ENCODE assay signal across 14 cellular contexts in the genomic region with DNA sequence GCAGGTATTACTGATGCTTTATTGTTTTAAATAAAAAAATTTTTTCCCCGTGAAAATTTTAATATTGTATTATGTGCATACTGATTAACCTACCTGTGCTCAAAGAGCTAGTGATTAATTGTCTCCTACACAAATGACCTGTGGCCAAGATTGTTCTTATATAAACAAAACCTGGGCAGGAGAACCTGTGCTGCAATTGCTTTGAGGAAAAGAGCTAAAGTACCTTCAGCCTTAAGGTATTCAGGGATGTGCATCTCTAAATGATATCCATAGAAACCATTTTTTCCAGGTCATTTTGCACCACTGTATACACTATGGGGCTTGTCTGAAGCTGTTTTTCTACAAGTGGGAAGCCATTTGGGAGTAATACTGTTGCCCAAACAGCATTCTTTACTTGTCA. TPM values are rescaled to one million over a fixed set of nuclear protein-coding genes. Genes with fewer than 3 reads are reported as not detected.
A peak's percentile ranks its signal among the peaks of the same experiment; 100 is the strongest.
DNase-seq lines count a peak whose midpoint lies in the region; ATAC-seq and TF ChIP-seq lines count a peak whose summit lies in the region.
"Had no signal": no experiment of that assay in that cellular context is flagged by ENCODE, and none has a peak within 500 bp of the region (broad histone marks: within the 10 kb centered on the region; RNA-seq: fewer than 3 reads in every experiment).

No MANE protein-coding gene starts in this region.

- intact Hi-C loops in Calu3 (cut with micrococcal nuclease; ENCODE audit: unreplicated experiment), result no loop called here

- H3K9me3 Mint-ChIP-seq in activated CD4-positive, alpha-beta T cell treated with anti-CD3 and anti-CD28 coated beads, Interleukin-2, amount 10 ng/mL, durations not matched to agents 7 days and 5 days, result no peaks in the 10 kb centered on the region
- H3K9me3 Mint-ChIP-seq in Calu3 (ENCODE audit: low read depth, unreplicated experiment), result no peaks in the 10 kb centered on the region
- H3K9me3 Mint-ChIP-seq: activated B cell treated with CpG ODN at 0.5 μM for 24 hours had no signal

- peak overlapping the region; percentile 87 for H3K4me3 Mint-ChIP-seq in activated CD4-positive, alpha-beta T cell treated with anti-CD3 and anti-CD28 coated beads, Interleukin-2, amount 10 ng/mL, durations not matched to agents 7 days and 5 days
- H3K4me3 Mint-ChIP-seq in Calu3 (ENCODE audit: low read depth, unreplicated experiment), result no peak overlapping the region

- no peaks in the 10 kb centered on the region for H3K79me2 ChIP-seq in fibroblast of lung (ENCODE audit: control insufficient read depth, insufficient read depth, low read length)

- H3K27ac Mint-ChIP-seq in activated CD4-positive, alpha-beta T cell treated with anti-CD3 and anti-CD28 coated beads, Interleukin-2, amount 10 ng/mL, durations not matched to agents 7 days and 5 days, result no peak overlapping the region
- no peak overlapping the region for H3K27ac Mint-ChIP-seq in Calu3 (ENCODE audit: unreplicated experiment)

- H3K36me3 Mint-ChIP-seq in activated CD4-positive, alpha-beta T cell treated with anti-CD3 and anti-CD28 coated beads, Interleukin-2, amount 10 ng/mL, durations not matched to agents 7 days and 5 days (ENCODE audit: low read depth), result peaks cover under 1% of the 10 kb centered on the region
- H3K36me3 Mint-ChIP-seq in Calu3 (ENCODE audit: insufficient read depth, unreplicated experiment), result peaks cover 17% of the 10 kb centered on the region

- no peak overlapping the region for H3K9ac ChIP-seq in fibroblast of lung (ENCODE audit: insufficient read depth, low read length)
- H3K9ac ChIP-seq: KMS-11 had no signal

- POLR2A ChIA-PET in activated CD4-positive, alpha-beta T cell treated with anti-CD3 and anti-CD28 coated beads, Interleukin-2, amount 10 ng/mL, durations not matched to agents 7 days and 5 days (lab: Charles Lee), result no interaction called here

- H3K4me1 ChIP-seq in fibroblast of lung (ENCODE audit: control insufficient read depth, extremely low read depth, insufficient read depth, low read length) (no peaks in the 10 kb centered on the region), thoracic aorta (ENCODE audit: control insufficient read depth in 1 of 2, low read depth in 2 of 2) (peaks cover 16 to 48% of the 10 kb centered on the region in 2 donors)
- H3K4me1 ChIP-seq in effector memory CD4-positive, alpha-beta T cell (ENCODE audit: control insufficient read depth, insufficient read depth, low read length, poor library complexity, severe bottlenecking), result no peaks in the 10 kb centered on the region

- no peaks in the 10 kb centered on the region for H4K20me1 ChIP-seq in fibroblast of lung (ENCODE audit: control insufficient read depth, extremely low read depth, insufficient read depth, low read length)

- CTCF ChIA-PET in activated CD4-positive, alpha-beta T cell treated with anti-CD3 and anti-CD28 coated beads, Interleukin-2, amount 10 ng/mL, durations not matched to agents 7 days and 5 days (lab: Charles Lee), result interaction anchor here (2.3 kb wide), 1 partner anchor 19 kb away, joined by 8 read pairs; no protein-coding TSS in a partner anchor
- CTCF ChIA-PET in Calu3 (lab: Charles Lee), result no interaction called here

- no peaks in the 10 kb centered on the region for H3K36me3 ChIP-seq in fibroblast of lung (ENCODE audit: control insufficient read depth, insufficient read depth, low read length)
- no peaks in the 10 kb centered on the region for H3K36me3 ChIP-seq in thoracic aorta
- no peaks in the 10 kb centered on the region for H3K36me3 ChIP-seq in effector memory CD4-positive, alpha-beta T cell (ENCODE audit: control insufficient read depth, insufficient read depth, low read length)

- ATAC-seq in thoracic aorta (ENCODE audit: insufficient number of reproducible peaks, low FRiP score, low read depth) (no peak), HG03097 (IDR thresholded peaks at IDR 0.05; ENCODE audit: low FRiP score, unreplicated experiment) (no peak)

- H3K4me1 Mint-ChIP-seq in activated CD4-positive, alpha-beta T cell treated with anti-CD3 and anti-CD28 coated beads, Interleukin-2, amount 10 ng/mL, durations not matched to agents 7 days and 5 days, result peaks cover 55% of the 10 kb centered on the region
- peaks cover 26% of the 10 kb centered on the region for H3K4me1 Mint-ChIP-seq in Calu3 (ENCODE audit: low read depth, unreplicated experiment)

- H3K4me3 ChIP-seq in fibroblast of lung (replicated peaks in 1 of 4; ENCODE audit: control extremely low read depth in 1 of 4, insufficient read depth in 1 of 4, low read depth in 3 of 4, low read length in 4 of 4) (peak overlapping the region in 1 of 4 experiments; percentile 76), thoracic aorta (peak overlapping the region; percentile 89)
- H3K4me3 ChIP-seq in effector memory CD4-positive, alpha-beta T cell (ENCODE audit: insufficient read depth, low read depth, low read length, poor library complexity, severe bottlenecking), result no peak overlapping the region

- no peak for DNase-seq in activated CD4-positive, alpha-beta T cell treated with anti-CD3 and anti-CD28 coated beads, Interleukin-2, amount 10 ng/mL, durations not matched to agents 7 days and 5 days
- DNase-seq in activated CD4-positive, alpha-beta T cell treated with anti-CD3 and anti-CD28 coated beads, Interleukin-2, amount 50 U/mL, for 48 hours, result no peak
- DNase-seq in NCI-H526 treated with DMSO at 0.1 percent for 48 hours (lab: John Stamatoyannopoulos, UW) (peak; percentile 62), fibroblast of lung (ENCODE audit: low read depth in 2 of 2) (no peak), thoracic aorta (ENCODE audit: low spot score) (no peak), Calu3 (no peak)
- no peak for DNase-seq in effector memory CD4-positive, alpha-beta T cell
- DNase-seq: activated B cell treated with CpG ODN at 0.5 μM for 24 hours, cerebellar nuclear complex, NCI-H2227 treated with DMSO at 0.1 percent for 48 hours, RPMI8226, small intestine had no signal

- H2AFZ ChIP-seq in fibroblast of lung (ENCODE audit: low read length), result no peak overlapping the region

- H3K9me3 ChIP-seq in fibroblast of lung (ENCODE audit: control insufficient read depth, insufficient read depth, low read depth, low read length) (no peaks in the 10 kb centered on the region), thoracic aorta (no peaks in the 10 kb centered on the region)
- no peaks in the 10 kb centered on the region for H3K9me3 ChIP-seq in effector memory CD4-positive, alpha-beta T cell (ENCODE audit: control insufficient read depth, low read length)

- no peaks in the 10 kb centered on the region for H3K27me3 Mint-ChIP-seq in activated CD4-positive, alpha-beta T cell treated with anti-CD3 and anti-CD28 coated beads, Interleukin-2, amount 10 ng/mL, durations not matched to agents 7 days and 5 days
- no peaks in the 10 kb centered on the region for H3K27me3 Mint-ChIP-seq in Calu3 (ENCODE audit: unreplicated experiment)

- no TSS peak for BruUV-seq in Calu3 (replicated peaks; lab: Mats Ljungman, UMichigan)

- TF ChIP-seq CTCF in fibroblast of lung (conservative IDR thresholded peaks at IDR 0.05 in 1 of 2, IDR thresholded peaks at IDR 0.05 in 1 of 2; ENCODE audit: low read depth in 1 of 2, low read length in 2 of 2), result no peak
- TF ChIP-seq CTCF in thoracic aorta (IDR thresholded peaks at IDR 0.05), result no peak
- TF ChIP-seq CTCF in Calu3 (IDR thresholded peaks at IDR 0.05; ENCODE audit: unreplicated experiment), result no peak

- H3K4me2 ChIP-seq in fibroblast of lung (ENCODE audit: extremely low read depth, insufficient read depth, low read length), result peak overlapping the region; percentile 1
- H3K4me2 ChIP-seq: KMS-11 had no signal

- H3K27me3 ChIP-seq in fibroblast of lung (ENCODE audit: control insufficient read depth, insufficient read depth, low read length) (no peaks in the 10 kb centered on the region), thoracic aorta (replicated peaks; ENCODE audit: insufficient read depth) (no peaks in the 10 kb centered on the region)
- no peaks in the 10 kb centered on the region for H3K27me3 ChIP-seq in effector memory CD4-positive, alpha-beta T cell (replicated peaks; ENCODE audit: control insufficient read depth, insufficient read depth, low read length, poor library complexity, severe bottlenecking)

- H3K27ac ChIP-seq in fibroblast of lung (ENCODE audit: insufficient read depth, low read length) (no peak overlapping the region), thoracic aorta (no peak overlapping the region)
- H3K27ac ChIP-seq in effector memory CD4-positive, alpha-beta T cell (ENCODE audit: insufficient read depth, low read length, poor library complexity, severe bottlenecking), result no peak overlapping the region
- H3K27ac ChIP-seq: KMS-11 had no signal

RNA-seq across cellular contexts. Expression of gene FRY, which starts 1.2 kb away (rescaled TPM):
- total RNA-seq in activated CD4-positive, alpha-beta T cell treated with anti-CD3 and anti-CD28 coated beads, Interleukin-2, amount 10 ng/mL, durations not matched to agents 7 days and 5 days, result 10 to 100 TPM; 12.0 to 14.3 TPM
- total RNA-seq in fibroblast of lung (4.1 and 18.3 TPM in 2 replicates), thoracic aorta (100 to 1,000 TPM; 122 to 165 TPM), Calu3 (2022) (3.2 and 6.2 TPM in 2 replicates)
- polyA plus RNA-seq in fibroblast of lung, result 6.8 and 8.8 TPM in 2 replicates
- polyA plus RNA-seq in fibroblast of lung (2012), result 10.1 and 14.2 TPM in 2 replicates
- 22.0 and 38.2 TPM in 2 replicates for polyA minus RNA-seq in fibroblast of lung (ENCODE audit: low replicate concordance)
